Comparison of ENCODE assay signal across 8 cellular contexts in the genomic region with DNA sequence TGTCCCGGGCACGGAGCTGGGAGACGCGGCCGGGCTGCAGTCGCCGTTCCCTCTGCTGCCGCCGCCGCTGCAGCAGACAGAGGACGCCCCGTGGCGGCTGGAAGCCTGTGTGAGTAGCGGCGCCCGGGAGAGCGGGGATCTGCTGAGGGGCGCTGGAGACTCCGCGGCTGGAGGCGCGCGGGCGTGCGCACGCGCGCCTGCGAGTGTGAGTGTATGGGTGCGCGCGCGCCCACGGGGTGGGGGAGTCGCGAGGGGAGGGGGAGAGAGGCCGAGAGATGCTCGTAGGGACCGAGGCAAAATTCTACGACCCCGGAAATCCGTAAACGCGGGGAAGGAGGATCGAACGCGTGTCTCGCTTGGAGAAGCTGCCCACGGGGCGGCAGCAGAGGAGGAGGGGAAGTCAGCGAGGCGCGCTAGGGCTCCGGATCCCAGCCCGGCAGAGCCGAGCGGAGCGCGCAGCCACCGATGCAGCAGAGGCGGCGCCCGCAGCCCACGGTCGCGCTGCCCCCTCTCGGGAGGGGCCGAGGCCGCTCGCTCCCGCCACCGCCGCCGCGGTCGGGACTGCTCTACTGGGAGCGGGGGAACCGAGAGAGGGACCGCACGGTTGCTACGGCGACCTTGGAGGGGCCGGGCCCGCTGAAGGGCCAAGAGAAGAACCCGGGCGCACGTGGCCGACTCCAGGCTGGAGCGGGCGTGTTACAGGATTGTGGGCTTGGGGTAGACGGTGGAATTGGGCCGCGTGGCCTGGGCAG. TPM values are rescaled to one million over a fixed set of nuclear protein-coding genes. Genes with fewer than 3 reads are reported as not detected.
DNase-seq lines count a peak whose midpoint lies in the region; ATAC-seq and TF ChIP-seq lines count a peak whose summit lies in the region.

A gene (minus strand): TSS at position 207 of the 752 bp plus-strand sequence.

- H3K36me3 ChIP-seq in DOHH2 (ENCODE audit: control insufficient read depth, low read length) (no peaks in the 10 kb centered on the region), PC-9 (ENCODE audit: low read depth) (no peaks in the 10 kb centered on the region), hepatocyte (replicated peaks; ENCODE audit: insufficient read depth, low read depth) (no peaks in the 10 kb centered on the region)

- H3F3A ChIP-seq in DOHH2 (ENCODE audit: control insufficient read depth, insufficient read depth) (no peaks in the 10 kb centered on the region), PC-9 (ENCODE audit: insufficient read depth, low read depth) (no peaks in the 10 kb centered on the region)

- ATAC-seq in HG03520 (IDR thresholded peaks at IDR 0.05; ENCODE audit: unreplicated experiment) = no peak
- ATAC-seq in HG03469 (IDR thresholded peaks at IDR 0.05; ENCODE audit: unreplicated experiment) = no peak

- H4K20me1 ChIP-seq in DOHH2 (ENCODE audit: control insufficient read depth, insufficient read depth, low read depth, low read length) = no peaks in the 10 kb centered on the region
- no peaks in the 10 kb centered on the region for H4K20me1 ChIP-seq in PC-9 (ENCODE audit: insufficient read depth)
- no peaks in the 10 kb centered on the region for H4K20me1 ChIP-seq in hepatocyte (ENCODE audit: insufficient read depth, poor library complexity, severe bottlenecking)

- intact Hi-C loops in PC-9 (cut with micrococcal nuclease; ENCODE audit: unreplicated experiment) = loop anchor here (10.0 kb wide), 2 partner anchors 212 to 632 kb away; no protein-coding TSS in a partner anchor

- H3K4me1 ChIP-seq in DOHH2 (ENCODE audit: control insufficient read depth, low read length) (0 out of 2 replicates have a peak, but pooled peaks cover 6% of the 10 kb centered on the region), PC-9 (replicated peaks; ENCODE audit: insufficient read depth) (peaks cover 16% of the 10 kb centered on the region), hepatocyte (ENCODE audit: insufficient read depth) (peaks cover 7% of the 10 kb centered on the region)

- POLR2A ChIA-PET in HEK293T (lab: Yijun Ruan, JAX) (no interaction called here), PC-9 (lab: Charles Lee; ENCODE audit: unreplicated experiment) (no interaction called here)

- peaks cover 2% of the 10 kb centered on the region for H3K27me3 ChIP-seq in DOHH2 (ENCODE audit: control insufficient read depth, low read length)
- H3K27me3 ChIP-seq in PC-9 (ENCODE audit: insufficient read depth, low read depth) = no peaks in the 10 kb centered on the region
- peaks cover 20% of the 10 kb centered on the region for H3K27me3 ChIP-seq in hepatocyte

- H3K4me3 ChIP-seq in DOHH2 (ENCODE audit: low read length) = peak within 1 kb of the TSS; percentile 77
- peak within 1 kb of the TSS; percentile 76 for H3K4me3 ChIP-seq in PC-9
- peak within 1 kb of the TSS; percentile 57 for H3K4me3 ChIP-seq in hepatocyte

- H3K9me2 ChIP-seq in DOHH2 (replicated peaks; ENCODE audit: control insufficient read depth, low read length) (no peaks in the 10 kb centered on the region), PC-9 (ENCODE audit: insufficient read depth) (no peaks in the 10 kb centered on the region), hepatocyte (replicated peaks; ENCODE audit: insufficient read depth) (no peaks in the 10 kb centered on the region)

- H3K27ac ChIP-seq in DOHH2 (ENCODE audit: low read depth, low read length) (no peak within 1 kb of the TSS), PC-9 (no peak within 1 kb of the TSS), hepatocyte (peak within 1 kb of the TSS; percentile 14)

- H3K79me2 ChIP-seq in DOHH2 (ENCODE audit: control insufficient read depth, low read length) (no peaks in the 10 kb centered on the region), PC-9 (ENCODE audit: low read depth) (no peaks in the 10 kb centered on the region), hepatocyte (no peaks in the 10 kb centered on the region)

- H3K4me2 ChIP-seq in DOHH2 (ENCODE audit: low read length) (peak within 1 kb of the TSS; percentile 75), PC-9 (peak within 1 kb of the TSS; percentile 88), hepatocyte (peak within 1 kb of the TSS; percentile 97)

- TF ChIP-seq CTCF in DOHH2 (IDR thresholded peaks at IDR 0.05; ENCODE audit: low read depth, low read length, poor library complexity, severe bottlenecking) = no peak
- no peak for TF ChIP-seq CTCF in PC-9 (conservative IDR thresholded peaks at IDR 0.05)
- peak; percentile 28 for TF ChIP-seq CTCF in hepatocyte (IDR thresholded peaks at IDR 0.05; ENCODE audit: poor library complexity)
- no peak for TF ChIP-seq CTCF in progenitor cell of endocrine pancreas (IDR thresholded peaks at IDR 0.05; ENCODE audit: unreplicated experiment)

- DNase-seq in HEK293T (ENCODE audit: extremely low spot score) = peak; percentile 70
- DNase-seq in PC-9 = peak in 1 of 2 experiments; percentile 32
- DNase-seq in astrocyte of the hippocampus (ENCODE audit: low read depth, low spot score) = peak; percentile 88
- DNase-seq in hepatocyte (ENCODE audit: low spot score) = peak; percentile 89
- DNase-seq in progenitor cell of endocrine pancreas (ENCODE audit: low spot score, unreplicated experiment) = peak; percentile 46

- CTCF ChIA-PET in HEK293T (lab: Yijun Ruan, JAX) = no interaction called here
- CTCF ChIA-PET in PC-9 (lab: Charles Lee) = interaction anchor here (0.6 to 0.7 kb wide), 2 partner anchors 29 to 548 kb away, joined by 4 read pairs; no protein-coding TSS in a partner anchor

- peak within 1 kb of the TSS; percentile 88 for H3K4me3 Mint-ChIP-seq in progenitor cell of endocrine pancreas (ENCODE audit: low read depth)

- BruUV-seq in PC-9 (replicated peaks; lab: Mats Ljungman, UMichigan) = no TSS peak

- no peaks in the 10 kb centered on the region for H3K9me3 Mint-ChIP-seq in progenitor cell of endocrine pancreas (ENCODE audit: low read depth)

- peaks cover 23% of the 10 kb centered on the region for H3K27me3 Mint-ChIP-seq in progenitor cell of endocrine pancreas

- H3K9me3 ChIP-seq in DOHH2 (ENCODE audit: control insufficient read depth, insufficient read depth, low read length) = no peaks in the 10 kb centered on the region
- no peaks in the 10 kb centered on the region for H3K9me3 ChIP-seq in PC-9 (ENCODE audit: insufficient read depth, low read depth)
- no peaks in the 10 kb centered on the region for H3K9me3 ChIP-seq in hepatocyte (ENCODE audit: low read depth)

- peaks cover 6% of the 10 kb centered on the region for H3K4me1 Mint-ChIP-seq in progenitor cell of endocrine pancreas (ENCODE audit: low read depth)

- WGBS in hepatocyte (ENCODE audit: low lambda C conversion rate, missing lambda C conversion rate) = 1% methylated on average over 61 of the region's 93 CpGs

- peak within 1 kb of the TSS; percentile 90 for H2AFZ ChIP-seq in PC-9
- peak within 1 kb of the TSS; percentile 84 for H2AFZ ChIP-seq in hepatocyte

- H3K36me3 Mint-ChIP-seq in progenitor cell of endocrine pancreas (ENCODE audit: insufficient read depth) = no peaks in the 10 kb centered on the region

- peak within 1 kb of the TSS; percentile 60 for H3K27ac Mint-ChIP-seq in progenitor cell of endocrine pancreas

TF ChIP-seq in HEK293T, 16 proteins besides CTCF, POLR2A, EP300 and RAD21:
- TF ChIP-seq L3MBTL2 (conservative IDR thresholded peaks at IDR 0.05) = peak; percentile 77
- TF ChIP-seq SUZ12 (IDR thresholded peaks at IDR 0.05) = no peak
- TF ChIP-seq TARDBP (IDR thresholded peaks at IDR 0.05) = peak; percentile 61; the same call in 1 of the 2 replicates
- peak; percentile 30; the same call in 1 of the 2 replicates for TF ChIP-seq CTBP1 (IDR thresholded peaks at IDR 0.05; ENCODE audit: borderline replicate concordance)

RNA-seq across cellular contexts. Expression of the gene that starts here (rescaled TPM):
- 0.35 and 0.38 TPM in 2 replicates for total RNA-seq in PC-9 (2021)
- total RNA-seq in hepatocyte = 1.6 and 2.4 TPM in 2 replicates
- polyA plus RNA-seq in hepatocyte = 2.9 and 4.0 TPM in 2 replicates
- 2.2 and 2.5 TPM in 2 replicates for total RNA-seq in progenitor cell of endocrine pancreas
